ENCODE assay signal across 16 cellular contexts in genomic region chr9:18596920-18597319, GRCh38.
A peak's percentile ranks its signal among the peaks of the same experiment; 100 is the strongest.
DNase-seq lines count a peak whose midpoint lies in the region; ATAC-seq and TF ChIP-seq lines count a peak whose summit lies in the region.
"Had no signal": no experiment of that assay in that cellular context is flagged by ENCODE, and none has a peak within 500 bp of the region (broad histone marks: within the 10 kb centered on the region; RNA-seq: fewer than 3 reads in every experiment).

No MANE protein-coding gene starts in this region.

- H3K27me3 ChIP-seq in ACC112 (ENCODE audit: insufficient read depth, low read length): no peaks in the 10 kb centered on the region

- DNase-seq in HT1080 (ENCODE audit: low read depth) (peak; percentile 48), RWPE1 (ENCODE audit: low spot score) (peak; percentile 5), fibroblast of the aortic adventitia (ENCODE audit: low read depth) (peak; percentile 81)
- DNase-seq: activated naive CD4-positive, alpha-beta T cell; NCI-H2029 treated with DMSO at 0.1 percent for 48 hours; NCI-H526 treated with DMSO at 0.1 percent for 48 hours; posterior cingulate gyrus had no signal

- ATAC-seq in HG02571 (IDR thresholded peaks at IDR 0.05; ENCODE audit: unreplicated experiment) (no peak), GM21447 (IDR thresholded peaks at IDR 0.05; ENCODE audit: unreplicated experiment) (no peak), HG03097 (IDR thresholded peaks at IDR 0.05; ENCODE audit: low FRiP score, unreplicated experiment) (no peak)
- ATAC-seq in activated T-helper 17 cell treated with anti-CD3 and anti-CD28 coated beads, Interleukin-2, amount 50 U/mL, for 72 hours (replicated peaks): no peak
- ATAC-seq: A549; stimulated activated effector memory CD8-positive, alpha-beta T cell treated with anti-CD3 and anti-CD28 coated beads, Interleukin-12 subunit alpha, Interleukin-12 subunit beta, amount 100 ng/mL, for 72 hours had no signal

- H3K4me3 ChIP-seq in ACC112 (ENCODE audit: low read depth, low read length): no peak overlapping the region
- no peak overlapping the region for H3K4me3 ChIP-seq in fibroblast of the aortic adventitia (ENCODE audit: low read depth, low read length)
- H3K4me3 ChIP-seq: A549 had no signal

- TF ChIP-seq CTCF in RWPE1 (conservative IDR thresholded peaks at IDR 0.05; ENCODE audit: low read depth) (no peak), fibroblast of the aortic adventitia (IDR thresholded peaks at IDR 0.05; ENCODE audit: insufficient read depth, low read length) (no peak)

- no peaks in the 10 kb centered on the region for H3K27me3 Mint-ChIP-seq in activated T-helper 17 cell treated with anti-CD3 and anti-CD28 coated beads, Interleukin-2, amount 50 U/mL, for 72 hours
- H3K27me3 Mint-ChIP-seq: dendritic cell treated with granulocyte-macrophage colony-stimulating factor and Interleukin-4, amounts not matched to agents 40 ng/mL and 50 ng/mL, for 4 days; type B pancreatic cell had no signal

- 0 out of 2 replicates have a peak overlapping the region, but pooled peaks have one; percentile 15 for H3K27ac ChIP-seq in ACC112 (ENCODE audit: low read depth, low read length)
- no peak overlapping the region for H3K27ac ChIP-seq in RWPE1
- H3K27ac ChIP-seq: A549 had no signal

- peaks cover 3% of the 10 kb centered on the region for H3K79me2 ChIP-seq in ACC112 (ENCODE audit: control insufficient read depth, insufficient read depth, low read length, unreplicated experiment)

- no peak overlapping the region for H3K27ac Mint-ChIP-seq in activated T-helper 17 cell treated with anti-CD3 and anti-CD28 coated beads, Interleukin-2, amount 50 U/mL, for 72 hours
- H3K27ac Mint-ChIP-seq: dendritic cell treated with granulocyte-macrophage colony-stimulating factor and Interleukin-4, amounts not matched to agents 40 ng/mL and 50 ng/mL, for 4 days; stimulated activated effector memory CD8-positive, alpha-beta T cell treated with anti-CD3 and anti-CD28 coated beads, Interleukin-12 subunit alpha, Interleukin-12 subunit beta, amount 100 ng/mL, for 72 hours; type B pancreatic cell had no signal

- peaks cover 27% of the 10 kb centered on the region for H3K4me1 ChIP-seq in ACC112 (ENCODE audit: control insufficient read depth, insufficient read depth, low read length, unreplicated experiment)
- H3K4me1 ChIP-seq: A549 had no signal

- CTCF ChIA-PET in RWPE1 (lab: Yijun Ruan, JAX): interaction anchor here (0.7 kb wide), 1 partner anchor 328 kb away, joined by 3 read pairs; no protein-coding TSS in a partner anchor

- H3K36me3 Mint-ChIP-seq in activated T-helper 17 cell treated with anti-CD3 and anti-CD28 coated beads, Interleukin-2, amount 50 U/mL, for 72 hours (ENCODE audit: low read depth): no peaks in the 10 kb centered on the region
- H3K36me3 Mint-ChIP-seq: stimulated activated effector memory CD8-positive, alpha-beta T cell treated with anti-CD3 and anti-CD28 coated beads, Interleukin-12 subunit alpha, Interleukin-12 subunit beta, amount 100 ng/mL, for 72 hours; type B pancreatic cell had no signal

- POLR2A ChIA-PET in RWPE1 (lab: Yijun Ruan, JAX; ENCODE audit: low non-redundant PET): no interaction called here

- peaks cover 12% of the 10 kb centered on the region for H3K9me3 Mint-ChIP-seq in activated T-helper 17 cell treated with anti-CD3 and anti-CD28 coated beads, Interleukin-2, amount 50 U/mL, for 72 hours

- H2AFZ ChIP-seq in ACC112 (ENCODE audit: low read length, unreplicated experiment): no peak overlapping the region

- no peaks in the 10 kb centered on the region for H3K4me1 Mint-ChIP-seq in activated T-helper 17 cell treated with anti-CD3 and anti-CD28 coated beads, Interleukin-2, amount 50 U/mL, for 72 hours
- H3K4me1 Mint-ChIP-seq: stimulated activated effector memory CD8-positive, alpha-beta T cell treated with anti-CD3 and anti-CD28 coated beads, Interleukin-12 subunit alpha, Interleukin-12 subunit beta, amount 100 ng/mL, for 72 hours had no signal

- peaks cover 9% of the 10 kb centered on the region for H3K36me3 ChIP-seq in ACC112 (ENCODE audit: insufficient read depth, low read length)

- H3K4me3 Mint-ChIP-seq in activated T-helper 17 cell treated with anti-CD3 and anti-CD28 coated beads, Interleukin-2, amount 50 U/mL, for 72 hours: no peak overlapping the region
- H3K4me3 Mint-ChIP-seq: dendritic cell treated with granulocyte-macrophage colony-stimulating factor and Interleukin-4, amounts not matched to agents 40 ng/mL and 50 ng/mL, for 4 days; stimulated activated effector memory CD8-positive, alpha-beta T cell treated with anti-CD3 and anti-CD28 coated beads, Interleukin-12 subunit alpha, Interleukin-12 subunit beta, amount 100 ng/mL, for 72 hours; type B pancreatic cell had no signal

Comparison
In these comparisons a context has a peak if more than half of its experiments do, and no peak if none do; other contexts are left out.
1. DNase-seq: peak in every context shown above with its lines; median percentile 81 in fibroblast of the aortic adventitia; 48 in HT1080; 5 in RWPE1.